Comparison of ENCODE assay signal across 1 cellular context in genomic region chr12:68031881-68032739, GRCh38.
TF ChIP-seq lines count a peak whose summit lies in the region.

No MANE protein-coding gene starts in this region.

TF ChIP-seq in HepG2, 621 proteins besides CTCF, POLR2A, EP300 and RAD21 (continued from another document):
- TF ChIP-seq, protein P1, sequence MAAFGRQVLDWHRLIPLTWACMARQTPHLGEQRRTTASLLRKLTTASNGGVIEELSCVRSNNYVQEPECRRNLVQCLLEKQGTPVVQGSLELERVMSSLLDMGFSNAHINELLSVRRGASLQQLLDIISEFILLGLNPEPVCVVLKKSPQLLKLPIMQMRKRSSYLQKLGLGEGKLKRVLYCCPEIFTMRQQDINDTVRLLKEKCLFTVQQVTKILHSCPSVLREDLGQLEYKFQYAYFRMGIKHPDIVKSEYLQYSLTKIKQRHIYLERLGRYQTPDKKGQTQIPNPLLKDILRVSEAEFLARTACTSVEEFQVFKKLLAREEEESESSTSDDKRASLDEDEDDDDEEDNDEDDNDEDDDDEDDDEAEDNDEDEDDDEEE (CRISPR knock-in tag; IDR thresholded peaks at IDR 0.05): no peak
TF ChIP-seq in HepG2: peak in this region for 3.
